In genomic region chr10:3119796-3120459, GRCh38 we compare ENCODE assay signal across 9 cellular contexts. TPM values are rescaled to one million over a fixed set of nuclear protein-coding genes. Genes with fewer than 3 reads are reported as not detected.
DNase-seq lines count a peak whose midpoint lies in the region; ATAC-seq and TF ChIP-seq lines count a peak whose summit lies in the region.
"Had no signal": no experiment of that assay in that cellular context is flagged by ENCODE, and none has a peak within 500 bp of the region (broad histone marks: within the 10 kb centered on the region; RNA-seq: fewer than 3 reads in every experiment).

No MANE protein-coding gene starts in this region.

- H3K79me2 ChIP-seq in GM23248 (ENCODE audit: insufficient read depth), result no peaks in the 10 kb centered on the region
- no peaks in the 10 kb centered on the region for H3K79me2 ChIP-seq in hepatocyte

- H3K4me3 Mint-ChIP-seq in WTC11, result no peak overlapping the region

- no peak overlapping the region for H3K4me2 ChIP-seq in GM23248 (ENCODE audit: unreplicated experiment)
- H3K4me2 ChIP-seq in hepatocyte, result no peak overlapping the region

- no peak overlapping the region for H3K9ac ChIP-seq in GM23248

- H3K4me3 ChIP-seq in AG04449 (ENCODE audit: low read depth, low read length) (no peak overlapping the region), GM23248 (no peak overlapping the region), hepatocyte (no peak overlapping the region)

- in situ Hi-C loops in GM23248 (cut with MboI), result no loop called here

- DNase-seq in AG04449 (ENCODE audit: low read depth, low spot score), result no peak
- DNase-seq in GM23248, result peak; percentile 74
- peak; percentile 34 for DNase-seq in WTC11 (ENCODE audit: low spot score)
- no peak for DNase-seq in hepatocyte (ENCODE audit: low spot score)
- no peak for DNase-seq in stimulated activated naive CD4-positive, alpha-beta T cell (lab: John Stamatoyannopoulos, UW)
- DNase-seq in HPDE6-E6E7 (ENCODE audit: extremely low spot score), result no peak
- DNase-seq in NCI-H1092 treated with DMSO at 0.1 percent for 48 hours (lab: John Stamatoyannopoulos, UW), result no peak
- DNase-seq in COLO668 (lab: John Stamatoyannopoulos, UW; ENCODE audit: unreplicated experiment), result no peak
- DNase-seq: activated CD4-positive, CD25-positive, alpha-beta regulatory T cell had no signal

- H3K9me3 ChIP-seq in GM23248 (ENCODE audit: low read depth) (no peaks in the 10 kb centered on the region), hepatocyte (ENCODE audit: low read depth) (no peaks in the 10 kb centered on the region)

- H3F3A ChIP-seq in GM23248 (ENCODE audit: insufficient read depth), result no peaks in the 10 kb centered on the region

- POLR2A ChIA-PET in AG04449 (lab: Yijun Ruan, JAX), result no interaction called here
- POLR2A ChIA-PET in WTC11 (lab: Charles Lee), result no interaction called here

- H3K9me3 Mint-ChIP-seq in WTC11, result no peaks in the 10 kb centered on the region

- TF ChIP-seq CTCF in AG04449 (IDR thresholded peaks at IDR 0.05; ENCODE audit: insufficient read depth, low read length, missing control alignments), result peak; percentile 51
- TF ChIP-seq CTCF in WTC11 (IDR thresholded peaks at IDR 0.05), result peak; percentile 30; the same call in 1 of the 2 replicates
- peak; percentile 15 for TF ChIP-seq CTCF in hepatocyte (IDR thresholded peaks at IDR 0.05; ENCODE audit: poor library complexity)

- H2AFZ ChIP-seq in GM23248 (no peak overlapping the region), hepatocyte (no peak overlapping the region)

- H3K9me2 ChIP-seq in GM23248 (ENCODE audit: insufficient read depth) (no peaks in the 10 kb centered on the region), hepatocyte (replicated peaks; ENCODE audit: insufficient read depth) (no peaks in the 10 kb centered on the region)

- H3K27ac Mint-ChIP-seq in WTC11, result no peak overlapping the region

- H3K27ac ChIP-seq in GM23248 (no peak overlapping the region), hepatocyte (no peak overlapping the region)

- CTCF ChIA-PET in AG04449 (lab: Yijun Ruan, JAX), result interaction anchor here (0.9 to 3.7 kb wide), 5 partner anchors 10 to 20 kb away, joined by 4 to 15 read pairs (median 7); no protein-coding TSS in a partner anchor
- CTCF ChIA-PET in WTC11 (lab: Charles Lee), result interaction anchor here (0.6 to 1.0 kb wide), 4 partner anchors 14 to 53 kb away, joined by 3 to 5 read pairs (median 4); no protein-coding TSS in a partner anchor

- H3K36me3 ChIP-seq in GM23248 (ENCODE audit: low read depth), result peaks cover 28% of the 10 kb centered on the region
- no peaks in the 10 kb centered on the region for H3K36me3 ChIP-seq in hepatocyte (replicated peaks; ENCODE audit: insufficient read depth, low read depth)

- H3K4me1 Mint-ChIP-seq in WTC11, result no peaks in the 10 kb centered on the region

- H4K20me1 ChIP-seq in GM23248 (ENCODE audit: insufficient read depth), result no peaks in the 10 kb centered on the region
- no peaks in the 10 kb centered on the region for H4K20me1 ChIP-seq in hepatocyte (ENCODE audit: insufficient read depth, poor library complexity, severe bottlenecking)

- no peaks in the 10 kb centered on the region for H3K27me3 ChIP-seq in GM23248 (replicated peaks; ENCODE audit: insufficient read depth)
- H3K27me3 ChIP-seq in hepatocyte, result no peaks in the 10 kb centered on the region

- no peaks in the 10 kb centered on the region for H3K27me3 Mint-ChIP-seq in WTC11 (ENCODE audit: low read depth)

- ATAC-seq in WTC11, result peak; percentile 84

- H3K36me3 Mint-ChIP-seq in WTC11, result peaks cover 66% of the 10 kb centered on the region

- no peaks in the 10 kb centered on the region for H3K4me1 ChIP-seq in GM23248 (ENCODE audit: insufficient read depth)
- no peaks in the 10 kb centered on the region for H3K4me1 ChIP-seq in hepatocyte (ENCODE audit: insufficient read depth)

- WGBS in GM23248 (ENCODE audit: low coverage in 1 of 2, low lambda C conversion rate in 2 of 2, missing lambda C conversion rate in 2 of 2), 2 experiments, result 80 to 81% methylated on average over 31 of the region's 31 CpGs
- WGBS in hepatocyte (ENCODE audit: low lambda C conversion rate, missing lambda C conversion rate), result 88% methylated on average over 29 of the region's 31 CpGs

TF ChIP-seq in WTC11, 78 proteins besides CTCF, POLR2A, EP300 and RAD21 (continues in another document):
- TF ChIP-seq ZNF121 (CRISPR knock-in tag; IDR thresholded peaks at IDR 0.05) (no peak), TEAD1 (CRISPR knock-in tag; IDR thresholded peaks at IDR 0.05) (no peak), PRRX2 (CRISPR knock-in tag; IDR thresholded peaks at IDR 0.05) (no peak), TEAD4 (CRISPR knock-in tag; IDR thresholded peaks at IDR 0.05) (no peak), RORB (CRISPR knock-in tag; IDR thresholded peaks at IDR 0.05) (no peak), ARID4B (CRISPR knock-in tag; IDR thresholded peaks at IDR 0.05; ENCODE audit: borderline replicate concordance) (no peak), MAX (CRISPR knock-in tag; IDR thresholded peaks at IDR 0.05) (no peak), ZNF671 (CRISPR knock-in tag; IDR thresholded peaks at IDR 0.05) (no peak), HMGA2 (CRISPR knock-in tag; IDR thresholded peaks at IDR 0.05) (no peak), PRDM15 (CRISPR knock-in tag; IDR thresholded peaks at IDR 0.05) (no peak), OVOL2 (CRISPR knock-in tag; IDR thresholded peaks at IDR 0.05; ENCODE audit: borderline replicate concordance) (no peak)

RNA-seq across cellular contexts. Expression of gene PFKP, which starts 52.6 kb away (rescaled TPM):
- total RNA-seq in GM23248 (2014; rRNA removed; shearing (Covaris generic)), result 137 and 159 TPM in 2 replicates
- polyA plus RNA-seq in GM23248 (2016; fragmentation: Nextera tagmentation; extraction: Ambion mirVana) (133 TPM in 2 replicates), hepatocyte (48.9 and 56.0 TPM in 2 replicates)
- total RNA-seq in WTC11 (2021) (127 to 156 TPM (median 150 TPM) in 3 replicates), hepatocyte (17.5 and 24.6 TPM in 2 replicates)

RNA-seq across cellular contexts. Expression of gene PITRM1, which starts 52.7 kb away (rescaled TPM):
- total RNA-seq in GM23248 (2014; rRNA removed; shearing (Covaris generic)), result 75.5 and 94.4 TPM in 2 replicates
- polyA plus RNA-seq in GM23248 (2016; fragmentation: Nextera tagmentation; extraction: Ambion mirVana) (79.7 and 81.9 TPM in 2 replicates), hepatocyte (44.1 and 53.1 TPM in 2 replicates)
- total RNA-seq in WTC11 (2021) (37.2 to 40.7 TPM (median 37.5 TPM) in 3 replicates), hepatocyte (45.9 and 61.2 TPM in 2 replicates)

Comparison
In these comparisons a context has a peak if more than half of its experiments do, and no peak if none do; other contexts are left out.
1. DNase-seq: peak in GM23248 (single experiment) and WTC11 (single experiment); none in AG04449 (single experiment), hepatocyte (single experiment), stimulated activated naive CD4-positive, alpha-beta T cell (0 of 6), HPDE6-E6E7 (single experiment), NCI-H1092 treated with DMSO at 0.1 percent for 48 hours (single experiment) and COLO668 (single experiment).
2. Peak in every context shown above with its lines, with median percentiles within 50 percentile points of each other: CTCF ChIP-seq.